ENCODE assay signal across 8 cellular contexts in the genomic region with DNA sequence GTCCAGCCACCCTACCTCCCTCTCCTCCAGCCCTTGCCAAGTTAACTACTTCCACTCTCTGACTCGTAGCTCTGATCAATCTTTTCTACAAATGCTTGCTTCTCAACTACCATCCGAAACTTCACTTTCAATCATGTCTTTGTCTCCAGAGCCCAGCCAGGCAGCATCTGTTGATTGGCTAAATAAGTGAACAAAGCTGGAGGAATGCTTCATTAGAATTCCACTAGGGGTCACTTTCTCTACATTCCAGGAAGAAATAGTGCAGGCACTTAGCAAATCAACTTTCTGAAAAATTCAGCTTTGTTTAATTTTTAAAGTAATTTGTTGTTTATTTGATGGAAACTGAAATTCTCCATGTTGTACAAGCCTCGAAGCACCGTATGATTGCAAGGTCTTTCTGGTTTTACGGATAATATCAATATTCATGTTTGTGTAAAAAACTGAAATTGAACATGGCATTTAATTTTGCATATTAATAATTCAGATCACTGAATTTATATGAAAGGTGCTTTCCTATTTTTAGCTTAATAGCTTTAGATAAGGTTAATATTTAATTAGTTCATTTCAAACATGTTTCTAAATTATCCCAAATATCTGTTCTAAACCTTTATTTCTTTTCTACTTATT. TPM values are rescaled to one million over a fixed set of nuclear protein-coding genes. Genes with fewer than 3 reads are reported as not detected.
A peak's percentile ranks its signal among the peaks of the same experiment; 100 is the strongest.
DNase-seq lines count a peak whose midpoint lies in the region; ATAC-seq, FAIRE-seq and TF ChIP-seq lines count a peak whose summit lies in the region.

No MANE protein-coding gene starts in this region.

- POLR2A ChIA-PET in HepG2 (lab: Yijun Ruan, JAX), result interaction anchor here (0.9 kb wide), 1 partner anchor 33 kb away, joined by 3 read pairs; a partner anchor contains a TSS

- no peaks in the 10 kb centered on the region for H3K79me2 ChIP-seq in HepG2 (ENCODE audit: insufficient read depth, low read length)

- peak; percentile 50 for DNase-seq in AG08396 (ENCODE audit: low spot score)
- DNase-seq in HuH-7 (ENCODE audit: low spot score), result peak; percentile 28
- DNase-seq in OCI-M1 (lab: John Stamatoyannopoulos, UW), result peak; percentile 75
- no peak for DNase-seq in coronary artery (ENCODE audit: low spot score)
- peak; percentile 40 for DNase-seq in HepG2 (ENCODE audit: low spot score)

- H3K4me3 ChIP-seq in coronary artery, result no peak overlapping the region
- H3K4me3 ChIP-seq in HepG2 (replicated peaks in 1 of 3; ENCODE audit: insufficient read depth in 1 of 3, low read depth in 2 of 3, low read length in 3 of 3), result no peak overlapping the region

- no peak overlapping the region for H3K4me2 ChIP-seq in HepG2 (ENCODE audit: low read depth, low read length)

- H3K9ac ChIP-seq in HepG2 (ENCODE audit: insufficient read depth, low read depth, low read length), result no peak overlapping the region

- CTCF ChIA-PET in HepG2 (lab: Yijun Ruan, JAX; ENCODE audit: low intra/inter-chr PET ratio, low total read pairs), result interaction anchor here (1.3 to 1.6 kb wide), 2 partner anchors 139 to 140 kb away, joined by 3 to 6 read pairs; no protein-coding TSS in a partner anchor

- TF ChIP-seq POLR2A in HepG2 (IDR thresholded peaks at IDR 0.05; ENCODE audit: insufficient read depth in 1 of 2, low read depth in 2 of 2, low read length in 2 of 2), result no peak

- H3K27ac ChIP-seq in coronary artery (peak overlapping the region in 1 of 2 donors; percentile 21), HepG2 (ENCODE audit: extremely low read length, insufficient read depth, low read length) (no peak overlapping the region)

- H2AFZ ChIP-seq in HepG2 (ENCODE audit: low read length), result no peak overlapping the region

- BruUV-seq in HepG2 (replicated peaks; lab: Mats Ljungman, UMichigan), result no TSS peak

- TF ChIP-seq EP300 in HepG2 (IDR thresholded peaks at IDR 0.05; ENCODE audit: low read depth in 2 of 2, low read length in 2 of 2) (no peak), HepG2 (CRISPR knock-in tag; IDR thresholded peaks at IDR 0.05; ENCODE audit: borderline replicate concordance) (no peak)

- TF ChIP-seq CTCF in GM12872 (IDR thresholded peaks at IDR 0.05; ENCODE audit: insufficient read depth, low read depth, low read length), result peak; percentile 50; the same call in 2 of the 3 replicates
- peak; percentile 43 for TF ChIP-seq CTCF in coronary artery (IDR thresholded peaks at IDR 0.05)
- TF ChIP-seq CTCF in HepG2 (CRISPR knock-in tag; IDR thresholded peaks at IDR 0.05), result peak; percentile 59

- ATAC-seq in HepG2 (peak; percentile 75), HG03565 (IDR thresholded peaks at IDR 0.05; ENCODE audit: unreplicated experiment) (no peak), HG03135 (IDR thresholded peaks at IDR 0.05; ENCODE audit: unreplicated experiment) (no peak)

- in situ Hi-C loops in HepG2 (cut with HindIII; ENCODE audit: extremely low pct_ligation_motif_present, low pct_unique_long_range_greater_than_20kb), result loop anchor here (5.0 kb wide), 1 partner anchor 137 kb away; no protein-coding TSS in a partner anchor

- TF ChIP-seq RAD21 in HepG2 (CRISPR knock-in tag; IDR thresholded peaks at IDR 0.05), result no peak

- no peaks in the 10 kb centered on the region for H3K4me1 ChIP-seq in HepG2 (ENCODE audit: insufficient read depth, low read length)

- no peaks in the 10 kb centered on the region for H3K36me3 ChIP-seq in HepG2 (replicated peaks in 1 of 2; ENCODE audit: control insufficient read depth in 1 of 2, insufficient read depth in 2 of 2, low read length in 2 of 2)

- intact Hi-C loops in HepG2 (cut with micrococcal nuclease; ENCODE audit: unreplicated experiment), result loop anchor here (2.0 kb wide), 1 partner anchor 139 kb away; no protein-coding TSS in a partner anchor

- 15% methylated on average over 5 of the region's 5 CpGs for WGBS in HepG2 (ENCODE audit: low lambda C conversion rate)

- peaks cover 0 to 3% of the 10 kb centered on the region in 2 experiments; a peak in 2 of 5 replicates for H3K27me3 ChIP-seq in HepG2 (ENCODE audit: control insufficient read depth in 1 of 2, insufficient read depth in 2 of 2, low read length in 2 of 2)

- H4K20me1 ChIP-seq in HepG2 (ENCODE audit: insufficient read depth, low read length), result no peaks in the 10 kb centered on the region

- peak; percentile 36 for FAIRE-seq in HepG2 (lab: Jason Lieb, UNC)

- H3K9me3 ChIP-seq in HepG2 (ENCODE audit: low read length), result no peaks in the 10 kb centered on the region

TF ChIP-seq in HepG2, 621 proteins besides CTCF, POLR2A, EP300 and RAD21:
- no peak for TF ChIP-seq ZNF468 (CRISPR knock-in tag; IDR thresholded peaks at IDR 0.05)
- TF ChIP-seq ZNF333 (CRISPR knock-in tag; IDR thresholded peaks at IDR 0.05; ENCODE audit: borderline replicate concordance), result no peak
- peak; percentile 29; the same call in 1 of the 2 replicates for TF ChIP-seq SMC3 (IDR thresholded peaks at IDR 0.05; ENCODE audit: low read length)
- TF ChIP-seq STAG1 (CRISPR knock-in tag; IDR thresholded peaks at IDR 0.05), result peak; percentile 50
- TF ChIP-seq NCOA5 (CRISPR knock-in tag; IDR thresholded peaks at IDR 0.05), result no peak
- no peak for TF ChIP-seq CEBPG (CRISPR knock-in tag; IDR thresholded peaks at IDR 0.05)
- TF ChIP-seq, protein P1, sequence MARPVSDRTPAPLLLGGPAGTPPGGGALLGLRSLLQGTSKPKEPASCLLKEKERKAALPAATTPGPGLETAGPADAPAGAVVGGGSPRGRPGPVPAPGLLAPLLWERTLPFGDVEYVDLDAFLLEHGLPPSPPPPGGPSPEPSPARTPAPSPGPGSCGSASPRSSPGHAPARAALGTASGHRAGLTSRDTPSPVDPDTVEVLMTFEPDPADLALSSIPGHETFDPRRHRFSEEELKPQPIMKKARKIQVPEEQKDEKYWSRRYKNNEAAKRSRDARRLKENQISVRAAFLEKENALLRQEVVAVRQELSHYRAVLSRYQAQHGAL (CRISPR knock-in tag; IDR thresholded peaks at IDR 0.05; ENCODE audit: not compliant biosample characterization), result no peak
- no peak for TF ChIP-seq ZNF484 (CRISPR knock-in tag; IDR thresholded peaks at IDR 0.05; ENCODE audit: borderline replicate concordance, low read depth)
- TF ChIP-seq ATF7-NPFF (CRISPR knock-in tag; IDR thresholded peaks at IDR 0.05; ENCODE audit: low read depth), result no peak
- no peak for TF ChIP-seq ZNF605 (CRISPR knock-in tag; IDR thresholded peaks at IDR 0.05)
- TF ChIP-seq ZNF644 (CRISPR knock-in tag; IDR thresholded peaks at IDR 0.05; ENCODE audit: low read depth), result peak; percentile 35; the same call in 1 of the 2 replicates
- no peak for TF ChIP-seq MYNN (CRISPR knock-in tag; IDR thresholded peaks at IDR 0.05; ENCODE audit: low read depth)
- TF ChIP-seq KAT8 (CRISPR knock-in tag; IDR thresholded peaks at IDR 0.05), result no peak
- TF ChIP-seq ZNF747 (CRISPR knock-in tag; IDR thresholded peaks at IDR 0.05; ENCODE audit: borderline replicate concordance), result no peak
- no peak for TF ChIP-seq KAT7 (CRISPR knock-in tag; IDR thresholded peaks at IDR 0.05; ENCODE audit: borderline replicate concordance)
- TF ChIP-seq TEAD3 (CRISPR knock-in tag; optimal IDR thresholded peaks at IDR 0.05; ENCODE audit: borderline replicate concordance), result peak; percentile 50

RNA-seq across cellular contexts. Expression of a gene that starts 32.4 kb away (rescaled TPM):
- total RNA-seq in HepG2 (2016; rRNA removed; fragmentation: Illumina TruSeq; extraction: Trizol), result 3.7 and 4.5 TPM in 2 replicates
- 0.40 and 0.44 TPM in 2 replicates for total RNA-seq in HepG2 (2016; cell fraction: cytosol; rRNA removed; fragmentation: Illumina TruSeq; extraction: Trizol; ENCODE audit: low read depth)
- 3.0 and 4.9 TPM in 2 replicates for total RNA-seq in HepG2 (2016; cell fraction: insoluble cytoplasmic fraction; rRNA removed; fragmentation: Illumina TruSeq; extraction: Trizol)
- 0.96 and 1.1 TPM in 2 replicates for total RNA-seq in HepG2 (2016; cell fraction: membrane; rRNA removed; fragmentation: Illumina TruSeq; extraction: Trizol)
- total RNA-seq in HepG2 (2016; cell fraction: nucleus; rRNA removed; fragmentation: Illumina TruSeq; extraction: Trizol), result 5.6 and 6.5 TPM in 2 replicates
- polyA plus RNA-seq in HepG2 (2011; rRNA removed), result 1.4 and 1.7 TPM in 2 replicates
- 0.67 and 0.96 TPM in 2 replicates for polyA plus RNA-seq in HepG2 (2011; cell fraction: cytosol; rRNA removed)
- polyA plus RNA-seq in HepG2 (2011; cell fraction: nucleus; rRNA removed), result 1.9 and 2.0 TPM in 2 replicates
- 0.64 and 0.81 TPM in 2 replicates for polyA plus RNA-seq in HepG2 (2012)
- 0.03 and 0.05 TPM in 2 replicates for polyA plus RNA-seq in HepG2 (2016; cell fraction: cytosol; fragmentation: Illumina TruSeq; extraction: Trizol; ENCODE audit: low read depth)
- polyA plus RNA-seq in HepG2 (2016; cell fraction: insoluble cytoplasmic fraction; fragmentation: Illumina TruSeq; extraction: Trizol; ENCODE audit: low read depth), result 0.64 and 0.69 TPM in 2 replicates
- polyA plus RNA-seq in HepG2 (2016; cell fraction: membrane; fragmentation: Illumina TruSeq; extraction: Trizol; ENCODE audit: low read depth), result 0.07 and 0.10 TPM in 2 replicates
- polyA plus RNA-seq in HepG2 (2016; cell fraction: nucleus; fragmentation: Illumina TruSeq; extraction: Trizol; ENCODE audit: insufficient read depth, low read depth), result 1.3 TPM in 2 replicates
- polyA minus RNA-seq in HepG2 (2011; rRNA and poly(A)+ RNA removed; ENCODE audit: low replicate concordance), result 5.1 and 7.0 TPM in 2 replicates
- 2.3 and 2.4 TPM in 2 replicates for polyA minus RNA-seq in HepG2 (2011; cell fraction: cytosol; rRNA and poly(A)+ RNA removed)
- polyA minus RNA-seq in HepG2 (2011; cell fraction: nucleus; rRNA and poly(A)+ RNA removed), result 24.2 and 25.5 TPM in 2 replicates
